1 cellular context compared by ENCODE assay signal in the genomic region with DNA sequence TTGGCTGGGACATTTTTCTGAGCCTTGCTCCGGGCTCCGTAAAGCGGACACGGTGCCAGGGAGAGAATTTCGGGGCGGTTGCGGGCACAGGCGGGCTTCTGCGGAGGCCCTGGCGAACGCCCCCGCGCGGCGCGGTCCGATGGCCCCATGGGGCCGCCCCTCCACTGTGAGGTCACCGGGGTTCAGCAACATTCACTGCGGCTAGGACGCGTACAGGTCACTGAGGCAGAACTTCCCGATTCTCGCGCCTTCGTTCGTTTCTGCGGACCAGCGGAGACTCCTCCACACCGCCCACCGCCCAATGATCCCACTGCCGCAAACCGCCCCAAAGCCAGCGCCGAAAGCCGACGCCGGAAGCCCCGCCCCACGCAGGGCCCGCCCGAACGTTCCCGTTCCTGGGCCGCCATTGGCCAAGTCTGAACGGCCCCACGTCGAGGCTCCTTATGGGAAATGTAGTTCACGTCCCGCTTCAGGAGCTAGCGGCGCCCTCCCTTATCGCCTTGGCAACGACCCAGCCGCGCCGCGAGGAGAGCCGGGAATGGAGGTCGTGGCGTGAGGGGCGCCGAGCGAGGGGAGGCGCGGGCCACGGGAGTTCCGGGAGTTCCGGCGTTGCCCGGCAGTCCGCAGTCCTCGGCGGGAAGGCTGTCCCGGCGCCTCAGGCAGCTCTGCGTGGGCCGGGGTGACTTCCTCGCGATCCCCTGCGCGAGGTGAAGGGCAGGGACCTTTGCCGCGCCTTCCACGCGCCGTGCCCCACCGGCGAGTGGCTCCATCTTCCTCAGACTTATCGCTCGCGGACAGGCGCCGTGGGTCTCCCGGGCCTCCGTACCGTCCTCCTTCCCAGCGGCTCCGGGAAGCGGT.
TF ChIP-seq lines count a peak whose summit lies in the region.

A gene (plus strand): TSS at position 498 of the 858 bp plus-strand sequence. CDS start 499 bp downstream, outside the sequence.

TF ChIP-seq in K562, 482 proteins besides CTCF, POLR2A, EP300 and RAD21 (continued from another document and continues in another):
- TF ChIP-seq, protein P1, sequence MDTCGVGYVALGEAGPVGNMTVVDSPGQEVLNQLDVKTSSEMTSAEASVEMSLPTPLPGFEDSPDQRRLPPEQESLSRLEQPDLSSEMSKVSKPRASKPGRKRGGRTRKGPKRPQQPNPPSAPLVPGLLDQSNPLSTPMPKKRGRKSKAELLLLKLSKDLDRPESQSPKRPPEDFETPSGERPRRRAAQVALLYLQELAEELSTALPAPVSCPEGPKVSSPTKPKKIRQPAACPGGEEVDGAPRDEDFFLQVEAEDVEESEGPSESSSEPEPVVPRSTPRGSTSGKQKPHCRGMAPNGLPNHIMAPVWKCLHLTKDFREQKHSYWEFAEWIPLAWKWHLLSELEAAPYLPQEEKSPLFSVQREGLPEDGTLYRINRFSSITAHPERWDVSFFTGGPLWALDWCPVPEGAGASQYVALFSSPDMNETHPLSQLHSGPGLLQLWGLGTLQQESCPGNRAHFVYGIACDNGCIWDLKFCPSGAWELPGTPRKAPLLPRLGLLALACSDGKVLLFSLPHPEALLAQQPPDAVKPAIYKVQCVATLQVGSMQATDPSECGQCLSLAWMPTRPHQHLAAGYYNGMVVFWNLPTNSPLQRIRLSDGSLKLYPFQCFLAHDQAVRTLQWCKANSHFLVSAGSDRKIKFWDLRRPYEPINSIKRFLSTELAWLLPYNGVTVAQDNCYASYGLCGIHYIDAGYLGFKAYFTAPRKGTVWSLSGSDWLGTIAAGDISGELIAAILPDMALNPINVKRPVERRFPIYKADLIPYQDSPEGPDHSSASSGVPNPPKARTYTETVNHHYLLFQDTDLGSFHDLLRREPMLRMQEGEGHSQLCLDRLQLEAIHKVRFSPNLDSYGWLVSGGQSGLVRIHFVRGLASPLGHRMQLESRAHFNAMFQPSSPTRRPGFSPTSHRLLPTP (IDR thresholded peaks at IDR 0.05; ENCODE audit: borderline replicate concordance, extremely low read depth, insufficient read length), result no peak
- TF ChIP-seq CEBPG (CRISPR knock-in tag; IDR thresholded peaks at IDR 0.05) (no peak), CEBPG (tag; conservative IDR thresholded peaks at IDR 0.05 in 1 of 2, IDR thresholded peaks at IDR 0.05 in 1 of 2) (no peak), NFATC3 (IDR thresholded peaks at IDR 0.05) (peak; percentile 80; the same call in 1 of the 2 replicates), ZNF197 (CRISPR knock-in tag; IDR thresholded peaks at IDR 0.05; ENCODE audit: low read depth) (no peak), SREBF1 (IDR thresholded peaks at IDR 0.05; ENCODE audit: borderline replicate concordance, low read depth, low read length) (no peak), CAMTA2 (CRISPR knock-in tag; conservative IDR thresholded peaks at IDR 0.05) (no peak), PTBP1 (IDR thresholded peaks at IDR 0.05; ENCODE audit: low read depth, low read length) (peak; percentile 62; the same call in 1 of the 2 replicates), PHB (CRISPR knock-in tag; IDR thresholded peaks at IDR 0.05) (peak; percentile 69; the same call in 1 of the 2 replicates), DPF2 (IDR thresholded peaks at IDR 0.05) (no peak), ZNF165 (CRISPR knock-in tag; IDR thresholded peaks at IDR 0.05; ENCODE audit: borderline replicate concordance) (no peak), RBM14 (IDR thresholded peaks at IDR 0.05; ENCODE audit: borderline replicate concordance, insufficient read depth, low read depth, low read length) (peak; percentile 87; the same call in 1 of the 2 replicates), ZNF175 (CRISPR knock-in tag; IDR thresholded peaks at IDR 0.05; ENCODE audit: low read depth) (no peak), HLTF (IDR thresholded peaks at IDR 0.05) (peak; percentile 23; the same call in 1 of the 2 replicates), SRSF3 (IDR thresholded peaks at IDR 0.05; ENCODE audit: insufficient read depth, low read length) (no peak), TAL1 (IDR thresholded peaks at IDR 0.05) (no peak), TEAD2 (tag; IDR thresholded peaks at IDR 0.05) (no peak), NEUROD1 (IDR thresholded peaks at IDR 0.05; ENCODE audit: borderline replicate concordance, low read depth, low read length, partially characterized antibody) (no peak), MXI1 (IDR thresholded peaks at IDR 0.05; ENCODE audit: low read depth, low read length) (peak; percentile 85), MCM5 (IDR thresholded peaks at IDR 0.05; ENCODE audit: low read depth) (no peak), ZZZ3 (IDR thresholded peaks at IDR 0.05) (no peak), NFIC (IDR thresholded peaks at IDR 0.05) (peak; percentile 93), BRF1 (IDR thresholded peaks at IDR 0.05; ENCODE audit: borderline replicate concordance, extremely low read depth, insufficient read length) (no peak), ZNF695 (CRISPR knock-in tag; IDR thresholded peaks at IDR 0.05) (no peak; the same call in 1 of the 2 replicates), TOE1 (IDR thresholded peaks at IDR 0.05; ENCODE audit: borderline replicate concordance) (no peak), TOE1 (CRISPR knock-in tag; IDR thresholded peaks at IDR 0.05; ENCODE audit: borderline replicate concordance, low read depth) (no peak), CBX3 (IDR thresholded peaks at IDR 0.05; ENCODE audit: borderline replicate concordance in 1 of 2, low read length in 2 of 2) (peak in 1 of 2 experiments; percentile 9; a peak in 1 of 3 replicates), RBM17 (IDR thresholded peaks at IDR 0.05; ENCODE audit: borderline replicate concordance, low read depth, low read length) (no peak), MTA1 (IDR thresholded peaks at IDR 0.05; ENCODE audit: borderline replicate concordance) (0 out of 2 replicates have a peak, but pooled peaks have one; percentile 28), ZNF76 (CRISPR knock-in tag; IDR thresholded peaks at IDR 0.05; ENCODE audit: borderline replicate concordance) (no peak), GATA2 (CRISPR knock-in tag; IDR thresholded peaks at IDR 0.05) (no peak), FOXK1 (CRISPR knock-in tag; IDR thresholded peaks at IDR 0.05; ENCODE audit: borderline replicate concordance) (0 out of 2 replicates have a peak, but pooled peaks have one; percentile 59), PML (IDR thresholded peaks at IDR 0.05; ENCODE audit: low read length) (peak; percentile 49; the same call in 1 of the 2 replicates), KLF1 (tag; IDR thresholded peaks at IDR 0.05) (peak; percentile 66)
- TF ChIP-seq, protein P2, sequence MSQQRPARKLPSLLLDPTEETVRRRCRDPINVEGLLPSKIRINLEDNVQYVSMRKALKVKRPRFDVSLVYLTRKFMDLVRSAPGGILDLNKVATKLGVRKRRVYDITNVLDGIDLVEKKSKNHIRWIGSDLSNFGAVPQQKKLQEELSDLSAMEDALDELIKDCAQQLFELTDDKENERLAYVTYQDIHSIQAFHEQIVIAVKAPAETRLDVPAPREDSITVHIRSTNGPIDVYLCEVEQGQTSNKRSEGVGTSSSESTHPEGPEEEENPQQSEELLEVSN (IDR thresholded peaks at IDR 0.05; ENCODE audit: borderline replicate concordance in 1 of 2, extremely low read depth in 1 of 2, insufficient read depth in 1 of 2, insufficient read length in 1 of 2, low read depth in 1 of 2, low read length in 1 of 2, poor library complexity in 1 of 2, severe bottlenecking in 1 of 2), result peak; percentile 24 to 45
- TF ChIP-seq, protein P3, sequence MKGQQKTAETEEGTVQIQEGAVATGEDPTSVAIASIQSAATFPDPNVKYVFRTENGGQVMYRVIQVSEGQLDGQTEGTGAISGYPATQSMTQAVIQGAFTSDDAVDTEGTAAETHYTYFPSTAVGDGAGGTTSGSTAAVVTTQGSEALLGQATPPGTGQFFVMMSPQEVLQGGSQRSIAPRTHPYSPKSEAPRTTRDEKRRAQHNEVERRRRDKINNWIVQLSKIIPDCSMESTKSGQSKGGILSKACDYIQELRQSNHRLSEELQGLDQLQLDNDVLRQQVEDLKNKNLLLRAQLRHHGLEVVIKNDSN (CRISPR knock-in tag; IDR thresholded peaks at IDR 0.05), result no peak
- TF ChIP-seq, protein P4, sequence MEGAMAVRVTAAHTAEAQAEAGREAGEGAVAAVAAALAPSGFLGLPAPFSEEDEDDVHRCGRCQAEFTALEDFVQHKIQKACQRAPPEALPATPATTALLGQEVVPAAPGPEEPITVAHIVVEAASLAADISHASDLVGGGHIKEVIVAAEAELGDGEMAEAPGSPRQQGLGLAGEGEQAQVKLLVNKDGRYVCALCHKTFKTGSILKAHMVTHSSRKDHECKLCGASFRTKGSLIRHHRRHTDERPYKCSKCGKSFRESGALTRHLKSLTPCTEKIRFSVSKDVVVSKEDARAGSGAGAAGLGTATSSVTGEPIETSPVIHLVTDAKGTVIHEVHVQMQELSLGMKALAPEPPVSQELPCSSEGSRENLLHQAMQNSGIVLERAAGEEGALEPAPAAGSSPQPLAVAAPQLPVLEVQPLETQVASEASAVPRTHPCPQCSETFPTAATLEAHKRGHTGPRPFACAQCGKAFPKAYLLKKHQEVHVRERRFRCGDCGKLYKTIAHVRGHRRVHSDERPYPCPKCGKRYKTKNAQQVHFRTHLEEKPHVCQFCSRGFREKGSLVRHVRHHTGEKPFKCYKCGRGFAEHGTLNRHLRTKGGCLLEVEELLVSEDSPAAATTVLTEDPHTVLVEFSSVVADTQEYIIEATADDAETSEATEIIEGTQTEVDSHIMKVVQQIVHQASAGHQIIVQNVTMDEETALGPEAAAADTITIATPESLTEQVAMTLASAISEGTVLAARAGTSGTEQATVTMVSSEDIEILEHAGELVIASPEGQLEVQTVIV (CRISPR knock-in tag; IDR thresholded peaks at IDR 0.05; ENCODE audit: borderline replicate concordance), result peak; percentile 90
- TF ChIP-seq, protein P5, sequence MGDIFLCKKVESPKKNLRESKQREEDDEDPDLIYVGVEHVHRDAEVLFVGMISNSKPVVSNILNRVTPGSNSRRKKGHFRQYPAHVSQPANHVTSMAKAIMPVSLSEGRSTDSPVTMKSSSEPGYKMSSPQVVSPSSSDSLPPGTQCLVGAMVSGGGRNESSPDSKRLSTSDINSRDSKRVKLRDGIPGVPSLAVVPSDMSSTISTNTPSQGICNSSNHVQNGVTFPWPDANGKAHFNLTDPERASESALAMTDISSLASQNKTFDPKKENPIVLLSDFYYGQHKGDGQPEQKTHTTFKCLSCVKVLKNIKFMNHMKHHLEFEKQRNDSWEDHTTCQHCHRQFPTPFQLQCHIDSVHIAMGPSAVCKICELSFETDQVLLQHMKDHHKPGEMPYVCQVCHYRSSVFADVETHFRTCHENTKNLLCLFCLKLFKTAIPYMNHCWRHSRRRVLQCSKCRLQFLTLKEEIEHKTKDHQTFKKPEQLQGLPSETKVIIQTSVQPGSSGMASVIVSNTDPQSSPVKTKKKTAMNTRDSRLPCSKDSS (IDR thresholded peaks at IDR 0.05; ENCODE audit: low read depth, partially characterized antibody), result no peak
- TF ChIP-seq, protein P6, sequence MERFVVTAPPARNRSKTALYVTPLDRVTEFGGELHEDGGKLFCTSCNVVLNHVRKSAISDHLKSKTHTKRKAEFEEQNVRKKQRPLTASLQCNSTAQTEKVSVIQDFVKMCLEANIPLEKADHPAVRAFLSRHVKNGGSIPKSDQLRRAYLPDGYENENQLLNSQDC (CRISPR knock-in tag; IDR thresholded peaks at IDR 0.05), result no peak
- TF ChIP-seq, protein P7, sequence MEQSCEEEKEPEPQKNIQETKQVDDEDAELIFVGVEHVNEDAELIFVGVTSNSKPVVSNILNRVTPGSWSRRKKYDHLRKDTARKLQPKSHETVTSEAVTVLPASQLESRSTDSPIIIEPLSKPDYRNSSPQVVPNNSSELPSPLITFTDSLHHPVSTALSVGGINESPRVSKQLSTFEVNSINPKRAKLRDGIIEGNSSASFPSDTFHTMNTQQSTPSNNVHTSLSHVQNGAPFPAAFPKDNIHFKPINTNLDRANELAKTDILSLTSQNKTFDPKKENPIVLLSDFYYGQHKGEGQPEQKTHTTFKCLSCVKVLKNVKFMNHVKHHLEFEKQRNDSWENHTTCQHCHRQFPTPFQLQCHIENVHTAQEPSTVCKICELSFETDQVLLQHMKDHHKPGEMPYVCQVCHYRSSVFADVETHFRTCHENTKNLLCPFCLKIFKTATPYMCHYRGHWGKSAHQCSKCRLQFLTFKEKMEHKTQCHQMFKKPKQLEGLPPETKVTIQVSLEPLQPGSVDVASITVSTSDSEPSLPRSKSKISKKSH (CRISPR knock-in tag; IDR thresholded peaks at IDR 0.05), result no peak
- TF ChIP-seq, protein P8, sequence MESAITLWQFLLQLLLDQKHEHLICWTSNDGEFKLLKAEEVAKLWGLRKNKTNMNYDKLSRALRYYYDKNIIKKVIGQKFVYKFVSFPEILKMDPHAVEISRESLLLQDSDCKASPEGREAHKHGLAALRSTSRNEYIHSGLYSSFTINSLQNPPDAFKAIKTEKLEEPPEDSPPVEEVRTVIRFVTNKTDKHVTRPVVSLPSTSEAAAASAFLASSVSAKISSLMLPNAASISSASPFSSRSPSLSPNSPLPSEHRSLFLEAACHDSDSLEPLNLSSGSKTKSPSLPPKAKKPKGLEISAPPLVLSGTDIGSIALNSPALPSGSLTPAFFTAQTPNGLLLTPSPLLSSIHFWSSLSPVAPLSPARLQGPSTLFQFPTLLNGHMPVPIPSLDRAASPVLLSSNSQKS (CRISPR knock-in tag; IDR thresholded peaks at IDR 0.05), result no peak
- TF ChIP-seq, protein P9, sequence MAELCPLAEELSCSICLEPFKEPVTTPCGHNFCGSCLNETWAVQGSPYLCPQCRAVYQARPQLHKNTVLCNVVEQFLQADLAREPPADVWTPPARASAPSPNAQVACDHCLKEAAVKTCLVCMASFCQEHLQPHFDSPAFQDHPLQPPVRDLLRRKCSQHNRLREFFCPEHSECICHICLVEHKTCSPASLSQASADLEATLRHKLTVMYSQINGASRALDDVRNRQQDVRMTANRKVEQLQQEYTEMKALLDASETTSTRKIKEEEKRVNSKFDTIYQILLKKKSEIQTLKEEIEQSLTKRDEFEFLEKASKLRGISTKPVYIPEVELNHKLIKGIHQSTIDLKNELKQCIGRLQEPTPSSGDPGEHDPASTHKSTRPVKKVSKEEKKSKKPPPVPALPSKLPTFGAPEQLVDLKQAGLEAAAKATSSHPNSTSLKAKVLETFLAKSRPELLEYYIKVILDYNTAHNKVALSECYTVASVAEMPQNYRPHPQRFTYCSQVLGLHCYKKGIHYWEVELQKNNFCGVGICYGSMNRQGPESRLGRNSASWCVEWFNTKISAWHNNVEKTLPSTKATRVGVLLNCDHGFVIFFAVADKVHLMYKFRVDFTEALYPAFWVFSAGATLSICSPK (IDR thresholded peaks at IDR 0.05; ENCODE audit: borderline replicate concordance), result no peak
- TF ChIP-seq, protein P10, sequence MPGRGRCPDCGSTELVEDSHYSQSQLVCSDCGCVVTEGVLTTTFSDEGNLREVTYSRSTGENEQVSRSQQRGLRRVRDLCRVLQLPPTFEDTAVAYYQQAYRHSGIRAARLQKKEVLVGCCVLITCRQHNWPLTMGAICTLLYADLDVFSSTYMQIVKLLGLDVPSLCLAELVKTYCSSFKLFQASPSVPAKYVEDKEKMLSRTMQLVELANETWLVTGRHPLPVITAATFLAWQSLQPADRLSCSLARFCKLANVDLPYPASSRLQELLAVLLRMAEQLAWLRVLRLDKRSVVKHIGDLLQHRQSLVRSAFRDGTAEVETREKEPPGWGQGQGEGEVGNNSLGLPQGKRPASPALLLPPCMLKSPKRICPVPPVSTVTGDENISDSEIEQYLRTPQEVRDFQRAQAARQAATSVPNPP (IDR thresholded peaks at IDR 0.05; ENCODE audit: borderline replicate concordance, insufficient read depth, insufficient read length), result no peak
- TF ChIP-seq, protein P11, sequence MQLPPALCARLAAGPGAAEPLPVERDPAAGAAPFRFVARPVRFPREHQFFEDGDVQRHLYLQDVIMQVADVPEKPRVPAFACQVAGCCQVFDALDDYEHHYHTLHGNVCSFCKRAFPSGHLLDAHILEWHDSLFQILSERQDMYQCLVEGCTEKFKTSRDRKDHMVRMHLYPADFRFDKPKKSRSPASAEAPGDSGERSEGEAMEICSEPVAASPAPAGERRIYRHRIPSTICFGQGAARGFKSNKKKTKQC (CRISPR knock-in tag; IDR thresholded peaks at IDR 0.05), result no peak; the same call in 1 of the 2 replicates
